Comparison of ENCODE assay signal across 19 cellular contexts in the genomic region with DNA sequence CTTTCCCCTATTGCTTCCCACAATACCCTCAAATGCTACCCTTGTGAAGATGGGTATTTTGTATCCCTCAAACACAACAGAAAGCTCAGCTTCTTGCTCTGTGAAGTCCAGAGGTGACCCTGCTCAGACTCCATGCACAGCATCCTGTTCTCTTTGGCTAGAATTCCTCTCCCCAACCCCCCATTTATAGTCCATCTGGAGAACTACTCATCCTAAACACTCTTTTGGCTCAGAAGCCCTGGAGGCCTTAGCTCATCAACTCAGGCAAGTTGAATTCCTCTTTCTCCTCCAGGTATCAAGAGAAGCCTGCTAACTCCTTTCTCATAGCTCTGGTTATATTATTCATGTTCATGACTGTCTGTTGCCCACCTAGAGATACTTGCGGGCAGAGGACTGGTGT. TPM values are rescaled to one million over a fixed set of nuclear protein-coding genes. Genes with fewer than 3 reads are reported as not detected.
DNase-seq lines count a peak whose midpoint lies in the region; TF ChIP-seq lines count a peak whose summit lies in the region.
"Had no signal": no experiment of that assay in that cellular context is flagged by ENCODE, and none has a peak within 500 bp of the region (broad histone marks: within the 10 kb centered on the region; RNA-seq: fewer than 3 reads in every experiment).

No MANE protein-coding gene starts in this region.

- H3K4me3 Mint-ChIP-seq in glutamatergic neuron (ENCODE audit: unreplicated experiment): no peak overlapping the region
- H3K4me3 Mint-ChIP-seq: B cell; CD4-positive, CD25-positive, alpha-beta regulatory T cell; CD8-positive, alpha-beta T cell had no signal

- TF ChIP-seq CTCF in VCaP (conservative IDR thresholded peaks at IDR 0.05): no peak
- TF ChIP-seq CTCF in choroid plexus epithelial cell (conservative IDR thresholded peaks at IDR 0.05; ENCODE audit: low read depth, low read length): peak; percentile 1
- TF ChIP-seq CTCF in glutamatergic neuron (IDR thresholded peaks at IDR 0.05; ENCODE audit: partially characterized antibody, unreplicated experiment): no peak

- no peaks in the 10 kb centered on the region for H3K9me3 Mint-ChIP-seq in glutamatergic neuron (ENCODE audit: unreplicated experiment)
- H3K9me3 Mint-ChIP-seq: CD4-positive, CD25-positive, alpha-beta regulatory T cell; CD8-positive, alpha-beta T cell had no signal

- no peaks in the 10 kb centered on the region for H3K27me3 Mint-ChIP-seq in glutamatergic neuron (ENCODE audit: unreplicated experiment)

- H3K36me3 Mint-ChIP-seq in glutamatergic neuron (ENCODE audit: unreplicated experiment): no peaks in the 10 kb centered on the region
- H3K36me3 Mint-ChIP-seq: CD4-positive, CD25-positive, alpha-beta regulatory T cell; CD8-positive, alpha-beta T cell had no signal

- H3K27ac ChIP-seq in VCaP: peak overlapping the region; percentile 27
- H3K27ac ChIP-seq: 22Rv1, BLaER1, C4-2B, GM23248 had no signal

- no peaks in the 10 kb centered on the region for H3K4me1 Mint-ChIP-seq in glutamatergic neuron (ENCODE audit: low read depth, unreplicated experiment)
- H3K4me1 Mint-ChIP-seq: B cell had no signal

- peak; percentile 15 for DNase-seq in DMS 273 (lab: John Stamatoyannopoulos, UW; ENCODE audit: unreplicated experiment)
- DNase-seq in DMS 273 treated with DMSO at 0.1 percent for 48 hours (lab: John Stamatoyannopoulos, UW): no peak
- DNase-seq in choroid plexus epithelial cell (ENCODE audit: low read depth): no peak
- DNase-seq in glutamatergic neuron: no peak
- DNase-seq in stimulated activated CD4-positive, alpha-beta T cell treated with anti-CD3 and anti-CD28 coated beads, Interleukin-2, amount 100 ng/mL, for 24 hours: no peak
- DNase-seq: Caco-2; CD4-positive, CD25-positive, alpha-beta regulatory T cell; CD8-positive, alpha-beta T cell; DMS53; DMS79 treated with DMSO at 0.1 percent for 48 hours; H7; HCEC 1CT had no signal

- H3K27ac Mint-ChIP-seq in glutamatergic neuron (ENCODE audit: unreplicated experiment): no peak overlapping the region
- H3K27ac Mint-ChIP-seq: B cell; CD8-positive, alpha-beta T cell had no signal

- H3K4me3 ChIP-seq in choroid plexus epithelial cell (ENCODE audit: low read depth, low read length): no peak overlapping the region
- H3K4me3 ChIP-seq: BLaER1, GM23248 had no signal

RNA-seq across cellular contexts. Expression of gene GASK1A, which starts 18.3 kb away (rescaled TPM):
- total RNA-seq in glutamatergic neuron (ENCODE audit: unreplicated experiment): not detected
- total RNA-seq: B cell; CD4-positive, CD25-positive, alpha-beta regulatory T cell had no signal

RNA-seq across cellular contexts. Expression of gene ZNF662, which starts 54.8 kb away (rescaled TPM):
- 16.3 TPM for total RNA-seq in glutamatergic neuron (ENCODE audit: unreplicated experiment)
- total RNA-seq: H1, H7 had no signal
